ENCODE assay signal across 17 cellular contexts in the genomic region with DNA sequence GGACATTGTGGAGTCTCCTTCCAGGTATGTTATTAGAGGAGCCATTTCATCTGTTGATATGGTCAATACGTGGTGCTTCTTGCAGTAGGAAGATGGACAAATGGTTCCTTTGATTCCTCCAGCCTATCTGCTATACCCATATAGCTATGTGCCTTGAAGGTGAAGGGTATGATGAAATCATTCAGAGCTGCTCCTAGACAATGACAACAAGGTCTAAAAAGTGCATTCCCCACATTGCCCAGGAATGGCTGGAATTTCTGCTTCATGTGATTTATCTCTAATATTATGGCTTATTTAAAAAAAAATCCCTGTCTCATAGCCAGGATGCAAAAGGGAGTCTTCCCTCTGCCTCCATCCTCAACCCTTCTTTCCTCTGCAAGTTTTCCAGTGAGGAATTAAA. TPM values are rescaled to one million over a fixed set of nuclear protein-coding genes. Genes with fewer than 3 reads are reported as not detected.
DNase-seq lines count a peak whose midpoint lies in the region; ATAC-seq and TF ChIP-seq lines count a peak whose summit lies in the region.
"Had no signal": no experiment of that assay in that cellular context is flagged by ENCODE, and none has a peak within 500 bp of the region (broad histone marks: within the 10 kb centered on the region; RNA-seq: fewer than 3 reads in every experiment).

No MANE protein-coding gene starts in this region.

- H3K79me2 ChIP-seq in trophoblast cell (ENCODE audit: control insufficient read depth, insufficient read depth, low read length, poor library complexity) = no peaks in the 10 kb centered on the region

- no peak overlapping the region for H2AFZ ChIP-seq in trophoblast cell (ENCODE audit: insufficient read depth, low read length, poor library complexity)

- no peaks in the 10 kb centered on the region for H3K36me3 Mint-ChIP-seq in activated T-cell treated with anti-CD3 and anti-CD28 coated beads, Interleukin-2, amount 50 U/mL, for 4 hours (ENCODE audit: insufficient read depth)

- no peak overlapping the region for H3K4me3 ChIP-seq in astrocyte of the spinal cord (ENCODE audit: low read depth, low read length)
- no peak overlapping the region for H3K4me3 ChIP-seq in fibroblast of villous mesenchyme (ENCODE audit: low read depth, low read length)
- H3K4me3 ChIP-seq in trophoblast cell (ENCODE audit: low read depth, low read length) = no peak overlapping the region

- H3K27ac ChIP-seq in trophoblast cell (ENCODE audit: low read depth, low read length) (no peak overlapping the region), caudate nucleus (ENCODE audit: low read depth, low read length) (no peak overlapping the region)
- H3K27ac ChIP-seq: C4-2B, HL-60 had no signal

- no peaks in the 10 kb centered on the region for H3K9me3 ChIP-seq in trophoblast cell (ENCODE audit: insufficient read depth, low read depth, low read length)

- peaks cover 13 to 23% of the 10 kb centered on the region in 2 experiments for H3K4me1 ChIP-seq in trophoblast cell (ENCODE audit: control insufficient read depth in 1 of 2, insufficient read depth in 2 of 2, low read length in 2 of 2)

- peaks cover 2% of the 10 kb centered on the region for H3K79me1 ChIP-seq in trophoblast cell (ENCODE audit: low read length)

- no peak overlapping the region for H3K14ac ChIP-seq in trophoblast cell (ENCODE audit: low read length)

- peak overlapping the region; percentile 11 for H3K4me2 ChIP-seq in trophoblast cell (ENCODE audit: low read length)

- peaks cover 15% of the 10 kb centered on the region for H3K27me3 Mint-ChIP-seq in activated T-cell treated with anti-CD3 and anti-CD28 coated beads, Interleukin-2, amount 50 U/mL, for 4 hours (ENCODE audit: low read depth)

- H3K4ac ChIP-seq in trophoblast cell (ENCODE audit: low read depth, low read length) = no peak overlapping the region

- H3K4me3 Mint-ChIP-seq in activated T-cell treated with anti-CD3 and anti-CD28 coated beads, Interleukin-2, amount 50 U/mL, for 4 hours = no peak overlapping the region
- H3K4me3 Mint-ChIP-seq: H9 had no signal

- no peaks in the 10 kb centered on the region for H3K9me3 Mint-ChIP-seq in activated T-cell treated with anti-CD3 and anti-CD28 coated beads, Interleukin-2, amount 50 U/mL, for 4 hours
- H3K9me3 Mint-ChIP-seq: H9 had no signal

- no peak for ATAC-seq in activated T-cell treated with anti-CD3 and anti-CD28 coated beads, Interleukin-2, amount 50 U/mL, for 4 hours
- ATAC-seq: Right ventricle myocardium inferior had no signal

- no peak overlapping the region for H4K91ac ChIP-seq in trophoblast cell (ENCODE audit: low read depth, low read length)

- no peak overlapping the region for H4K8ac ChIP-seq in trophoblast cell (ENCODE audit: low read depth, low read length)

- H3K18ac ChIP-seq in trophoblast cell (ENCODE audit: low read length) = no peak overlapping the region

- DNase-seq in EL = peak; percentile 45
- DNase-seq in astrocyte of the spinal cord (ENCODE audit: low read depth, low spot score) = peak; percentile 13
- peak; percentile 19 for DNase-seq in fibroblast of villous mesenchyme (ENCODE audit: low read depth)
- peak; percentile 37 to 74 for DNase-seq in trophoblast cell
- DNase-seq in activated gamma-delta T cell treated with Interleukin-2 at 50 U/mL for 16 hours = no peak
- DNase-seq in caudate nucleus (lab: John Stamatoyannopoulos, UW) = no peak
- DNase-seq in occipital lobe (lab: John Stamatoyannopoulos, UW) = no peak
- DNase-seq in activated T-cell treated with anti-CD3 and anti-CD28 coated beads, Interleukin-2, amount 50 U/mL, for 4 hours = no peak
- DNase-seq: DMS79; H9; NCI-H1436 treated with DMSO at 0.1 percent for 48 hours; NCI-H2081; NK-92 treated with Interleukin-12 subunit alpha and Interleukin-12 subunit beta, amount 100 ng/mL, for 24 hours had no signal

- H2AK5ac ChIP-seq in trophoblast cell (ENCODE audit: low read length) = no peak overlapping the region

- no peak overlapping the region for H3K9ac ChIP-seq in trophoblast cell (ENCODE audit: low read length)

- no peaks in the 10 kb centered on the region for H3K27me3 ChIP-seq in trophoblast cell (ENCODE audit: insufficient read depth, low read length)

- no peak overlapping the region for H2BK120ac ChIP-seq in trophoblast cell (ENCODE audit: insufficient read depth, low read length, poor library complexity)

- H2BK12ac ChIP-seq in trophoblast cell (ENCODE audit: low read length) = no peak overlapping the region

- no peak overlapping the region for H2BK5ac ChIP-seq in trophoblast cell (ENCODE audit: low read depth, low read length, poor library complexity)

- TF ChIP-seq CTCF in astrocyte of the spinal cord (IDR thresholded peaks at IDR 0.05; ENCODE audit: low read depth, low read length) = no peak
- TF ChIP-seq CTCF in fibroblast of villous mesenchyme (IDR thresholded peaks at IDR 0.05; ENCODE audit: insufficient read depth, low read depth, low read length) = no peak

- H4K12ac ChIP-seq in trophoblast cell (ENCODE audit: low read depth, low read length) = no peak overlapping the region

- H3K23ac ChIP-seq in trophoblast cell (ENCODE audit: low read length) = no peak overlapping the region

- H3K36me3 ChIP-seq in trophoblast cell (ENCODE audit: control insufficient read depth in 1 of 2, insufficient read depth in 2 of 2, low read length in 2 of 2) = no peaks in the 10 kb centered on the region

- H3K4me1 Mint-ChIP-seq in activated T-cell treated with anti-CD3 and anti-CD28 coated beads, Interleukin-2, amount 50 U/mL, for 4 hours (ENCODE audit: low read depth) = no peaks in the 10 kb centered on the region

- in situ Hi-C loops in astrocyte of the spinal cord (cut with HindIII; ENCODE audit: low sequenced_read_pairs) = no loop called here

- WGBS in trophoblast cell (ENCODE audit: extremely low coverage, insufficient coverage, insufficient read length) = no CpG with 5 or more reads among the region's 1 CpG

RNA-seq across cellular contexts. Expression of gene DAAM2, which starts 14.1 kb away (rescaled TPM):
- total RNA-seq in fibroblast of villous mesenchyme (13.8 and 16.1 TPM in 2 replicates), occipital lobe (14.0 TPM)
- polyA plus RNA-seq in trophoblast cell (2013) = 8.4 and 9.1 TPM in 2 replicates
- total RNA-seq in activated T-cell treated with anti-CD3 and anti-CD28 coated beads, Interleukin-2, amount 50 U/mL, for 4 hours = under 1 TPM in 1 of 3 donors, not detected in 2; 0.05 TPM
- total RNA-seq: NCI-H460 had no signal

Comparison
In these comparisons a context has a peak if more than half of its experiments do, and no peak if none do; other contexts are left out.
1. DNase-seq: peak in EL (single experiment), astrocyte of the spinal cord (single experiment), fibroblast of villous mesenchyme (single experiment) and trophoblast cell (2 of 2); none in activated gamma-delta T cell treated with Interleukin-2 at 50 U/mL for 16 hours (single experiment), caudate nucleus (0 of 61), occipital lobe (single experiment) and activated T-cell treated with anti-CD3 and anti-CD28 coated beads, Interleukin-2, amount 50 U/mL, for 4 hours (single experiment).
2. RNA of gene DAAM2, which starts 14.1 kb away (total RNA-seq): 14.0 TPM in occipital lobe (single experiment) and 13.8 to 16.1 TPM in fibroblast of villous mesenchyme; 0.05 TPM in activated T-cell treated with anti-CD3 and anti-CD28 coated beads, Interleukin-2, amount 50 U/mL, for 4 hours; every median in the first group is over 10 times any median in the second.